8 cellular contexts compared by ENCODE assay signal in genomic region chr1:27605796-27606707, GRCh38. TPM values are rescaled to one million over a fixed set of nuclear protein-coding genes. Genes with fewer than 3 reads are reported as not detected.
A peak's percentile ranks its signal among the peaks of the same experiment; 100 is the strongest.
DNase-seq lines count a peak whose midpoint lies in the region; ATAC-seq and TF ChIP-seq lines count a peak whose summit lies in the region.

No MANE protein-coding gene starts in this region.

- no peaks in the 10 kb centered on the region for H3K9me3 Mint-ChIP-seq in dendritic cell treated with granulocyte-macrophage colony-stimulating factor and Interleukin-4, amounts not matched to agents 40 ng/mL and 50 ng/mL, for 4 days

- H3K36me3 ChIP-seq in thyroid gland, result no peaks in the 10 kb centered on the region

- DNase-seq in AG04449 (ENCODE audit: low read depth, low spot score) (no peak), NCI-H226 (peak; percentile 55), middle frontal gyrus (ENCODE audit: extremely low spot score, low spot score) (peak; percentile 56), thyroid gland (peak; percentile 53 to 61)
- DNase-seq in activated CD4-positive, alpha-beta T cell treated with anti-CD3 and anti-CD28 coated beads for 4 hours, result peak; percentile 61 to 73

- H3K27me3 ChIP-seq in thyroid gland, result no peaks in the 10 kb centered on the region

- intact Hi-C loops in dendritic cell treated with granulocyte-macrophage colony-stimulating factor and Interleukin-4, amounts not matched to agents 40 ng/mL and 50 ng/mL, for 4 days (cut with micrococcal nuclease), result loop anchor here (1.0 to 5.0 kb wide), 2 partner anchors 204 to 304 kb away; no protein-coding TSS in a partner anchor
- intact Hi-C loops in thyroid gland (cut with DNase I), result loop anchor here (5.0 kb wide), 1 partner anchor 204 kb away; no protein-coding TSS in a partner anchor

- H3K4me1 ChIP-seq in thyroid gland, result peaks cover 22 to 24% of the 10 kb centered on the region in 2 donors

- ATAC-seq in HG03135 (IDR thresholded peaks at IDR 0.05; ENCODE audit: unreplicated experiment), result no peak

- no peak overlapping the region for H3K4me3 ChIP-seq in AG04449 (ENCODE audit: low read depth, low read length)
- H3K4me3 ChIP-seq in thyroid gland (replicated peaks in 1 of 3), result no peak overlapping the region

- peaks cover 5% of the 10 kb centered on the region for H3K27me3 Mint-ChIP-seq in dendritic cell treated with granulocyte-macrophage colony-stimulating factor and Interleukin-4, amounts not matched to agents 40 ng/mL and 50 ng/mL, for 4 days

- H3K4me1 Mint-ChIP-seq in dendritic cell treated with granulocyte-macrophage colony-stimulating factor and Interleukin-4, amounts not matched to agents 40 ng/mL and 50 ng/mL, for 4 days (ENCODE audit: low read depth), result peaks cover 19% of the 10 kb centered on the region

- WGBS in thyroid gland, 2 donors, result 12 to 17% methylated on average over 10 to 11 of the region's 11 CpGs

- TF ChIP-seq CTCF in AG04449 (IDR thresholded peaks at IDR 0.05; ENCODE audit: insufficient read depth, low read length, missing control alignments), result peak; percentile 84
- peak; percentile 90 for TF ChIP-seq CTCF in GM12873 (IDR thresholded peaks at IDR 0.05; ENCODE audit: insufficient read depth, low read depth, low read length, missing control alignments)
- TF ChIP-seq CTCF in thyroid gland (IDR thresholded peaks at IDR 0.05), result peak; percentile 72 to 96 (median 88)

- peaks cover 13% of the 10 kb centered on the region for H3K36me3 Mint-ChIP-seq in dendritic cell treated with granulocyte-macrophage colony-stimulating factor and Interleukin-4, amounts not matched to agents 40 ng/mL and 50 ng/mL, for 4 days (ENCODE audit: low read depth)

- H3K27ac ChIP-seq in thyroid gland, result no peak overlapping the region

- H3K4me3 Mint-ChIP-seq in dendritic cell treated with granulocyte-macrophage colony-stimulating factor and Interleukin-4, amounts not matched to agents 40 ng/mL and 50 ng/mL, for 4 days, result no peak overlapping the region

- H3K9me3 ChIP-seq in thyroid gland, result no peaks in the 10 kb centered on the region

- TF ChIP-seq POLR2A in thyroid gland (IDR thresholded peaks at IDR 0.05), result no peak

- peak overlapping the region; percentile 37 for H3K27ac Mint-ChIP-seq in dendritic cell treated with granulocyte-macrophage colony-stimulating factor and Interleukin-4, amounts not matched to agents 40 ng/mL and 50 ng/mL, for 4 days

- CTCF ChIA-PET in AG04449 (lab: Yijun Ruan, JAX), result interaction anchor here (0.6 to 22.9 kb wide), 59 partner anchors 10 to 578 kb away, joined by 3 to 689 read pairs (median 5); partner anchors contain the start of genes GPR3, IFI6, MAP3K6 and WASF2

- POLR2A ChIA-PET in AG04449 (lab: Yijun Ruan, JAX), result no interaction called here

RNA-seq across cellular contexts. Expression of gene AHDC1, which starts 2.1 kb away (rescaled TPM):
- 10 to 100 TPM; 25.5 to 91.4 (median 47.8) TPM for total RNA-seq in thyroid gland

RNA-seq across cellular contexts. Expression of gene FGR, which starts 28.9 kb away (rescaled TPM):
- total RNA-seq in thyroid gland, result 1 to 10 TPM; 4.6 to 7.1 (median 6.4) TPM
